ENCODE assay signal across 16 cellular contexts in genomic region chr10:60892571-60892970, GRCh38. TPM values are rescaled to one million over a fixed set of nuclear protein-coding genes. Genes with fewer than 3 reads are reported as not detected.
A peak's percentile ranks its signal among the peaks of the same experiment; 100 is the strongest.
DNase-seq lines count a peak whose midpoint lies in the region; ATAC-seq, FAIRE-seq and TF ChIP-seq lines count a peak whose summit lies in the region.
"Had no signal": no experiment of that assay in that cellular context is flagged by ENCODE, and none has a peak within 500 bp of the region (broad histone marks: within the 10 kb centered on the region; RNA-seq: fewer than 3 reads in every experiment).

No MANE protein-coding gene starts in this region.

- 0 out of 2 replicates have a peak overlapping the region, but pooled peaks have one; percentile 13 for H2AK5ac ChIP-seq in IMR-90 (ENCODE audit: low read depth, low read length)

- no peak overlapping the region for H2BK120ac ChIP-seq in IMR-90 (ENCODE audit: low read depth, low read length)

- ATAC-seq in Right ventricle myocardium superior (ENCODE audit: poor library complexity) (peak; percentile 45), Right ventricle myocardium inferior (no peak), IMR-90 (ENCODE audit: low read depth) (no peak), gastrocnemius medialis (peak; percentile 97 to 98), HG03280 (IDR thresholded peaks at IDR 0.05; ENCODE audit: unreplicated experiment) (no peak)
- ATAC-seq: A549, HCT116, K562 had no signal

- no peak overlapping the region for H4K5ac ChIP-seq in IMR-90 (ENCODE audit: low read depth, low read length)

- no CpG with 5 or more reads among the region's 8 CpGs for WGBS in IMR-90 (ENCODE audit: extremely low coverage in 2 of 2, insufficient read length in 1 of 2), 2 experiments

- H3K9me1 ChIP-seq in IMR-90 (ENCODE audit: insufficient read depth, low read length), result no peaks in the 10 kb centered on the region; the same call in 1 of the 2 replicates

- no peaks in the 10 kb centered on the region for H4K20me1 ChIP-seq in IMR-90 (ENCODE audit: insufficient read depth, low read length)

- H3K27ac Mint-ChIP-seq in glutamatergic neuron (ENCODE audit: unreplicated experiment), result no peak overlapping the region
- H3K27ac Mint-ChIP-seq: CD4-positive, alpha-beta memory T cell had no signal

- H3K27ac ChIP-seq in IMR-90 (ENCODE audit: insufficient read depth, low read length), result no peak overlapping the region
- H3K27ac ChIP-seq in gastrocnemius medialis, result peak overlapping the region; percentile 81 to 96 (median 86)
- H3K27ac ChIP-seq: A549, C4-2B, HL-60 had no signal

- dilution Hi-C loops in IMR-90 (cut with HindIII; ENCODE audit: low sequenced_read_pairs, unreplicated experiment), result no loop called here

- no peak overlapping the region for H3K4me3 Mint-ChIP-seq in glutamatergic neuron (ENCODE audit: unreplicated experiment)
- H3K4me3 Mint-ChIP-seq: CD4-positive, alpha-beta memory T cell had no signal

- H3K27me3 ChIP-seq in IMR-90 (ENCODE audit: control insufficient read depth, insufficient read depth, low read length) (no peaks in the 10 kb centered on the region), gastrocnemius medialis (no peaks in the 10 kb centered on the region)
- H3K27me3 ChIP-seq: BE2C had no signal

- H3K9me3 ChIP-seq in IMR-90 (ENCODE audit: control insufficient read depth, insufficient read depth, low read length) (no peaks in the 10 kb centered on the region), gastrocnemius medialis (no peaks in the 10 kb centered on the region)
- H3K9me3 ChIP-seq: A549, BE2C, Caco-2 had no signal

- no peak overlapping the region for H2BK20ac ChIP-seq in IMR-90 (ENCODE audit: low read depth, low read length)

- intact Hi-C loops in Right ventricle myocardium superior (cut with DNase I) (no loop called here), Right ventricle myocardium inferior (cut with DNase I) (no loop called here), IMR-90 (cut with micrococcal nuclease) (no loop called here), gastrocnemius medialis (cut with DNase I; ENCODE audit: low total_unique reads) (loop anchor here (1.0 to 5.0 kb wide), 2 partner anchors 14 to 40 kb away; no protein-coding TSS in a partner anchor)

- TF ChIP-seq CTCF in IMR-90 (conservative IDR thresholded peaks at IDR 0.05; ENCODE audit: low read depth, low read length) (no peak), gastrocnemius medialis (IDR thresholded peaks at IDR 0.05 in 4 of 5, conservative IDR thresholded peaks at IDR 0.05 in 1 of 5) (no peak), glutamatergic neuron (IDR thresholded peaks at IDR 0.05; ENCODE audit: partially characterized antibody, unreplicated experiment) (no peak)

- no peak overlapping the region for H2AFZ ChIP-seq in IMR-90 (replicated peaks; ENCODE audit: low read length, poor library complexity)

- H4K8ac ChIP-seq in IMR-90 (ENCODE audit: low read depth in 2 of 2, low read length in 2 of 2), result no peak overlapping the region

- no peaks in the 10 kb centered on the region for H3K27me3 Mint-ChIP-seq in glutamatergic neuron (ENCODE audit: unreplicated experiment)

- no peaks in the 10 kb centered on the region for H3K4me1 Mint-ChIP-seq in glutamatergic neuron (ENCODE audit: low read depth, unreplicated experiment)
- H3K4me1 Mint-ChIP-seq: CD4-positive, alpha-beta memory T cell had no signal

- no peak overlapping the region for H3K9ac ChIP-seq in IMR-90 (ENCODE audit: low read depth, low read length)

- H2AK9ac ChIP-seq in IMR-90 (replicated peaks; ENCODE audit: low read depth, low read length, poor library complexity), result no peak overlapping the region

- CTCF ChIA-PET in IMR-90 (lab: Yijun Ruan, JAX), result no interaction called here

- in situ Hi-C loops in IMR-90 (cut with MboI; ENCODE audit: low sequenced_read_pairs) (no loop called here), gastrocnemius medialis (cut with MboI; ENCODE audit: low sequenced_read_pairs in 4 of 4) (no loop called here)

- peaks cover 1% of the 10 kb centered on the region for H3K9me3 Mint-ChIP-seq in glutamatergic neuron (ENCODE audit: unreplicated experiment)
- H3K9me3 Mint-ChIP-seq: CD4-positive, alpha-beta memory T cell had no signal

- no peak overlapping the region for H3K18ac ChIP-seq in IMR-90 (ENCODE audit: low read depth, low read length)

- no peak for TF ChIP-seq RAD21 in IMR-90 (IDR thresholded peaks at IDR 0.05; ENCODE audit: low read length)

- DNase-seq in Right ventricle myocardium superior (no peak), Right ventricle myocardium inferior (ENCODE audit: missing footprints) (no peak), H54 (ENCODE audit: insufficient read length, low spot score) (no peak), IMR-90 (no peak), gastrocnemius medialis (peak; percentile 83 to 84), activated gamma-delta T cell treated with Interleukin-2 at 50 U/mL for 16 hours (no peak), glutamatergic neuron (no peak)
- DNase-seq: BE2C; Caco-2; CD4-positive, alpha-beta memory T cell had no signal

- no peak overlapping the region for H3K23ac ChIP-seq in IMR-90 (ENCODE audit: low read depth, low read length)

- no peak overlapping the region for H2BK15ac ChIP-seq in IMR-90 (ENCODE audit: low read depth, low read length)

- H3K4me3 ChIP-seq in IMR-90 (ENCODE audit: insufficient read depth, low read depth, low read length) (no peak overlapping the region), gastrocnemius medialis (no peak overlapping the region)
- H3K4me3 ChIP-seq: A549, K562 had no signal

- peak; percentile 11 for FAIRE-seq in H54 (lab: Jason Lieb, UNC)
- FAIRE-seq: A549, K562 had no signal

- peaks cover 14% of the 10 kb centered on the region for H3K36me3 ChIP-seq in IMR-90 (ENCODE audit: control insufficient read depth, insufficient read depth, low read length)
- H3K36me3 ChIP-seq in gastrocnemius medialis, result no peaks in the 10 kb centered on the region
- H3K36me3 ChIP-seq: BE2C had no signal

- H3K36me3 Mint-ChIP-seq in glutamatergic neuron (ENCODE audit: unreplicated experiment), result no peaks in the 10 kb centered on the region
- H3K36me3 Mint-ChIP-seq: CD4-positive, alpha-beta memory T cell had no signal

- TF ChIP-seq POLR2A in H54 (IDR thresholded peaks at IDR 0.05; ENCODE audit: low read depth, low read length) (no peak), IMR-90 (IDR thresholded peaks at IDR 0.05; ENCODE audit: low read depth, low read length) (no peak), gastrocnemius medialis (IDR thresholded peaks at IDR 0.05) (no peak)

- BruUV-seq in IMR-90 (replicated peaks; lab: Mats Ljungman, UMichigan), result no TSS peak

- H2BK5ac ChIP-seq in IMR-90 (ENCODE audit: low read depth, low read length, poor library complexity, severe bottlenecking), result no peak overlapping the region

- H3K4me2 ChIP-seq in IMR-90 (ENCODE audit: low read depth, low read length), result no peak overlapping the region

- no peak overlapping the region for H3K4ac ChIP-seq in IMR-90 (ENCODE audit: low read depth, low read length)

- H3K56ac ChIP-seq in IMR-90 (ENCODE audit: extremely low read depth, insufficient read depth, low read length), result no peak overlapping the region

- H3K79me1 ChIP-seq in IMR-90 (ENCODE audit: low read depth in 1 of 2, low read length in 2 of 2), result peaks cover 0 to 6% of the 10 kb centered on the region in 2 experiments; a peak in 1 of 4 replicates

- H3K4me1 ChIP-seq in IMR-90 (ENCODE audit: control insufficient read depth, insufficient read depth, low read length), result peaks cover 3% of the 10 kb centered on the region
- H3K4me1 ChIP-seq in gastrocnemius medialis, result peaks cover 55 to 59% of the 10 kb centered on the region in 2 donors

- POLR2A ChIA-PET in IMR-90 (lab: Charles Lee; ENCODE audit: unreplicated experiment), result no interaction called here

- no peak overlapping the region for H4K91ac ChIP-seq in IMR-90 (ENCODE audit: insufficient read depth, low read depth, low read length)

- no peak overlapping the region for H3K14ac ChIP-seq in IMR-90 (replicated peaks; ENCODE audit: low read depth, low read length)

TF ChIP-seq in IMR-90, 13 proteins besides CTCF, POLR2A, EP300 and RAD21 (continues in another document):
- TF ChIP-seq MAZ (IDR thresholded peaks at IDR 0.05; ENCODE audit: borderline replicate concordance, low read depth, low read length) (no peak), RFX5 (IDR thresholded peaks at IDR 0.05; ENCODE audit: low read depth, low read length) (no peak), FOS (IDR thresholded peaks at IDR 0.05; ENCODE audit: low read depth, low read length) (no peak), RCOR1 (IDR thresholded peaks at IDR 0.05; ENCODE audit: insufficient replicate concordance, low read length) (no peak), MXI1 (IDR thresholded peaks at IDR 0.05; ENCODE audit: borderline replicate concordance, low read depth, low read length) (no peak), ELK1 (IDR thresholded peaks at IDR 0.05; ENCODE audit: borderline replicate concordance, low read depth, low read length) (no peak), BHLHE40 (IDR thresholded peaks at IDR 0.05; ENCODE audit: low read depth, low read length) (no peak), NFE2L2 (IDR thresholded peaks at IDR 0.05; ENCODE audit: low read depth, low read length) (no peak), USF2 (IDR thresholded peaks at IDR 0.05; ENCODE audit: low read depth, low read length) (no peak), CHD1 (IDR thresholded peaks at IDR 0.05; ENCODE audit: low read depth, low read length) (no peak), CEBPB (IDR thresholded peaks at IDR 0.05; ENCODE audit: low read depth, low read length) (no peak)

RNA-seq across cellular contexts. Expression of gene RHOBTB1, which starts 51.4 kb away (rescaled TPM):
- total RNA-seq in Right ventricle myocardium superior, result 13.0 TPM
- total RNA-seq in Right ventricle myocardium inferior, result 12.1 TPM
- 15.2 and 18.9 TPM in 2 replicates for total RNA-seq in IMR-90 (2012; rRNA removed)
- polyA plus RNA-seq in IMR-90 (2012; rRNA removed), result 8.8 and 8.9 TPM in 2 replicates
- 3.7 and 4.9 TPM in 2 replicates for polyA plus RNA-seq in IMR-90 (2012; cell fraction: cytosol; rRNA removed)
- 3.6 and 19.2 TPM in 2 replicates for polyA plus RNA-seq in IMR-90 (2012; cell fraction: nucleus; rRNA removed; ENCODE audit: low replicate concordance)
- total RNA-seq in gastrocnemius medialis, result 10 to 100 TPM; 22.2 to 47.7 (median 33.5) TPM
- total RNA-seq in glutamatergic neuron (ENCODE audit: unreplicated experiment), result 14.4 TPM
- polyA plus RNA-seq: CD4-positive, alpha-beta memory T cell had no signal

Comparison
In these comparisons a context has a peak if more than half of its experiments do, and no peak if none do; other contexts are left out.
1. ATAC-seq: peak in Right ventricle myocardium superior (single experiment) and gastrocnemius medialis (2 of 2); none in Right ventricle myocardium inferior (single experiment), IMR-90 (single experiment) and HG03280 (single experiment).
2. DNase-seq: peak in gastrocnemius medialis (2 of 2); none in Right ventricle myocardium superior (single experiment), Right ventricle myocardium inferior (single experiment), H54 (single experiment), IMR-90 (single experiment), activated gamma-delta T cell treated with Interleukin-2 at 50 U/mL for 16 hours (single experiment) and glutamatergic neuron (single experiment).